8 cellular contexts compared by ENCODE assay signal in genomic region chr5:131170540-131171275, GRCh38. TPM values are rescaled to one million over a fixed set of nuclear protein-coding genes. Genes with fewer than 3 reads are reported as not detected.
A peak's percentile ranks its signal among the peaks of the same experiment; 100 is the strongest.
DNase-seq lines count a peak whose midpoint lies in the region; ATAC-seq and TF ChIP-seq lines count a peak whose summit lies in the region.

TSS of gene LYRM7 (plus strand) at chr5:131170944. CDS start at chr5:131171021, 77 bp downstream.

- H3K36me3 ChIP-seq in spleen = no peaks in the 10 kb centered on the region

- intact Hi-C loops in activated B cell treated with CpG ODN at 0.5 μM for 24 hours (cut with micrococcal nuclease) (loop anchor here (1.0 to 2.0 kb wide), 8 partner anchors 39 to 626 kb away; partner anchors contain the start of genes FNIP1 and RAPGEF6), spleen (cut with DNase I; ENCODE audit: low total_unique reads) (no loop called here)

- DNase-seq in AG08395 (ENCODE audit: low spot score) (peak; percentile 96), NCI-H345 (lab: John Stamatoyannopoulos, UW) (peak; percentile 99), activated B cell treated with CpG ODN at 0.5 μM for 24 hours (peak; percentile 80), inferior parietal cortex (ENCODE audit: extremely low spot score) (peak; percentile 99), spleen (peak; percentile 97)
- peak; percentile 97 for DNase-seq in central memory CD4-positive, alpha-beta T cell

- no peaks in the 10 kb centered on the region for H3K27me3 ChIP-seq in spleen (replicated peaks in 1 of 7)

- CTCF ChIA-PET in activated B cell treated with CpG ODN at 0.5 μM for 24 hours (lab: Charles Lee) = no interaction called here

- no peaks in the 10 kb centered on the region for H3K9me3 Mint-ChIP-seq in activated B cell treated with CpG ODN at 0.5 μM for 24 hours

- peaks cover 19 to 50% (median 25%) of the 10 kb centered on the region in 6 donors for H3K4me1 ChIP-seq in spleen

- peak within 1 kb of the TSS; percentile 98 for H3K4me3 Mint-ChIP-seq in activated B cell treated with CpG ODN at 0.5 μM for 24 hours

- no peak for TF ChIP-seq CTCF in activated B cell treated with CpG ODN at 0.5 μM for 24 hours (IDR thresholded peaks at IDR 0.05)
- peak in 5 of 11 experiments; percentile 10 to 50 (median 23) for TF ChIP-seq CTCF in spleen (IDR thresholded peaks at IDR 0.05 in 8 of 11, conservative IDR thresholded peaks at IDR 0.05 in 3 of 11)

- TF ChIP-seq POLR2A in GM18951 (IDR thresholded peaks at IDR 0.05; ENCODE audit: extremely low read depth, insufficient read depth, insufficient read length) (peak; percentile 72), spleen (IDR thresholded peaks at IDR 0.05) (peak in 2 of 3 donors; percentile 14 to 83)

- H3K4me1 Mint-ChIP-seq in activated B cell treated with CpG ODN at 0.5 μM for 24 hours = peaks cover 42% of the 10 kb centered on the region

- WGBS in spleen, 5 donors = 0% methylated on average over 39 to 42 of the region's 42 CpGs

- POLR2A ChIA-PET in activated B cell treated with CpG ODN at 0.5 μM for 24 hours (lab: Charles Lee) = interaction anchor here (0.7 to 1.4 kb wide), 5 partner anchors 23 to 95 kb away, joined by 3 to 6 read pairs (median 3); partner anchors contain the start of gene CDC42SE2

- no peaks in the 10 kb centered on the region for H3K9me3 ChIP-seq in spleen

- H3K27ac Mint-ChIP-seq in activated B cell treated with CpG ODN at 0.5 μM for 24 hours = peak within 1 kb of the TSS; percentile 93

- H3K36me3 Mint-ChIP-seq in activated B cell treated with CpG ODN at 0.5 μM for 24 hours (ENCODE audit: low read depth) = peaks cover 6% of the 10 kb centered on the region

- H3K27me3 Mint-ChIP-seq in activated B cell treated with CpG ODN at 0.5 μM for 24 hours = no peaks in the 10 kb centered on the region

- in situ Hi-C loops in GM18951 (cut with MboI; ENCODE audit: low sequenced_read_pairs, unreplicated experiment) = no loop called here

- peak within 1 kb of the TSS; percentile 65 to 91 (median 86) for H3K27ac ChIP-seq in spleen

- H3K4me3 ChIP-seq in spleen = peak within 1 kb of the TSS; percentile 43 to 72 (median 60)

- ATAC-seq in HG03196 (IDR thresholded peaks at IDR 0.05; ENCODE audit: unreplicated experiment) = peak; percentile 97
- peak; percentile 96 for ATAC-seq in activated B cell treated with CpG ODN at 0.5 μM for 24 hours (ENCODE audit: low read depth)

RNA-seq across cellular contexts. Expression of gene LYRM7, which starts in this region (rescaled TPM):
- 11.9 and 13.1 TPM in 2 replicates for total RNA-seq in activated B cell treated with CpG ODN at 0.5 μM for 24 hours
- total RNA-seq in spleen = 10 to 100 TPM in 3 of 7 donors, 1 to 10 TPM in 4; 7.1 to 13.3 (median 9.4) TPM
- polyA plus RNA-seq in spleen = 1 to 10 TPM; 3.2 to 5.5 (median 3.7) TPM

Comparison
In these comparisons a context has a peak if more than half of its experiments do, and no peak if none do; other contexts are left out.
1. Peak in every context shown above with its lines: DNase-seq, ATAC-seq, H3K4me3 ChIP-seq and H3K27ac ChIP-seq.